Comparison of ENCODE assay signal across 8 cellular contexts in genomic region chr5:140175367-140176027, GRCh38. TPM values are rescaled to one million over a fixed set of nuclear protein-coding genes. Genes with fewer than 3 reads are reported as not detected.
DNase-seq lines count a peak whose midpoint lies in the region; ATAC-seq and TF ChIP-seq lines count a peak whose summit lies in the region.

No MANE protein-coding gene starts in this region.

- TF ChIP-seq CTCF in WTC11 (IDR thresholded peaks at IDR 0.05) (no peak), cardiac fibroblast (IDR thresholded peaks at IDR 0.05; ENCODE audit: low read depth, low read length) (peak; percentile 39)

- no peaks in the 10 kb centered on the region for H3K36me3 Mint-ChIP-seq in WTC11

- no peaks in the 10 kb centered on the region for H3K9me3 Mint-ChIP-seq in WTC11

- H3K27me3 Mint-ChIP-seq in WTC11 (ENCODE audit: low read depth), result peaks cover 11% of the 10 kb centered on the region; the same call in 1 of the 2 replicates

- peak; percentile 49 for ATAC-seq in GM18502 (IDR thresholded peaks at IDR 0.05; ENCODE audit: poor library complexity, unreplicated experiment)
- ATAC-seq in HG02642 (IDR thresholded peaks at IDR 0.05; ENCODE audit: poor library complexity, unreplicated experiment), result peak; percentile 45
- ATAC-seq in WTC11, result peak; percentile 12

- peaks cover 11% of the 10 kb centered on the region for H3K4me1 Mint-ChIP-seq in WTC11

- peak; percentile 17 for DNase-seq in NCI-H1092 treated with DMSO at 0.1 percent for 48 hours (lab: John Stamatoyannopoulos, UW)
- DNase-seq in WTC11 (ENCODE audit: low spot score), result peak; percentile 65
- peak; percentile 68 to 76 for DNase-seq in cardiac fibroblast (ENCODE audit: low read depth in 2 of 2)
- DNase-seq in islet precursor cell, result peak; percentile 91
- DNase-seq in stimulated activated CD4-positive, alpha-beta T cell treated with anti-CD3 and anti-CD28 coated beads, Interleukin-12 subunit alpha, Interleukin-12 subunit beta, amount 100 ng/mL, for 48 hours (ENCODE audit: low read depth in 2 of 3, low spot score in 1 of 3), result peak; percentile 46 to 62 (median 46)
- DNase-seq in KG1 (lab: John Stamatoyannopoulos, UW), result no peak

- CTCF ChIA-PET in WTC11 (lab: Charles Lee), result interaction anchor here (1.0 to 3.0 kb wide), 9 partner anchors 10 to 171 kb away, joined by 3 to 13 read pairs (median 4); partner anchors contain the start of gene HBEGF

- peak overlapping the region; percentile 87 for H3K4me3 Mint-ChIP-seq in WTC11

- H3K4me3 ChIP-seq in cardiac fibroblast (replicated peaks in 1 of 2; ENCODE audit: low read depth in 2 of 2, low read length in 2 of 2), result peak overlapping the region; percentile 80 to 91

- POLR2A ChIA-PET in WTC11 (lab: Charles Lee), result interaction anchor here (1.3 kb wide), 1 partner anchor 66 kb away, joined by 3 read pairs; no protein-coding TSS in a partner anchor

- peak overlapping the region; percentile 85 for H3K27ac Mint-ChIP-seq in WTC11

TF ChIP-seq in WTC11, 78 proteins besides CTCF, POLR2A, EP300 and RAD21:
- TF ChIP-seq HMGXB4 (CRISPR knock-in tag; IDR thresholded peaks at IDR 0.05), result peak; percentile 28; the same call in 1 of the 2 replicates
- no peak for TF ChIP-seq ATF3 (CRISPR knock-in tag; conservative IDR thresholded peaks at IDR 0.05)
- TF ChIP-seq E2F1 (CRISPR knock-in tag; IDR thresholded peaks at IDR 0.05), result 0 out of 2 replicates have a peak, but pooled peaks have one; percentile 25
- peak; percentile 85; the same call in 1 of the 2 replicates for TF ChIP-seq KAT7 (CRISPR knock-in tag; IDR thresholded peaks at IDR 0.05; ENCODE audit: borderline replicate concordance)
- 0 out of 2 replicates have a peak, but pooled peaks have one; percentile 28 for TF ChIP-seq ZNF423 (CRISPR knock-in tag; IDR thresholded peaks at IDR 0.05)
- TF ChIP-seq ESRRA (CRISPR knock-in tag; IDR thresholded peaks at IDR 0.05; ENCODE audit: borderline replicate concordance), result 0 out of 2 replicates have a peak, but pooled peaks have one; percentile 80

RNA-seq across cellular contexts. Expression of gene CYSTM1, which starts 0.5 kb away (rescaled TPM):
- total RNA-seq in WTC11 (2021), result 27.7 to 29.3 TPM (median 28.9 TPM) in 3 replicates

RNA-seq across cellular contexts. Expression of gene IGIP, which starts 49.8 kb away (rescaled TPM):
- total RNA-seq in WTC11 (2021), result 1.2 to 1.7 TPM (median 1.5 TPM) in 3 replicates
